ENCODE assay signal across 8 cellular contexts in the genomic region with DNA sequence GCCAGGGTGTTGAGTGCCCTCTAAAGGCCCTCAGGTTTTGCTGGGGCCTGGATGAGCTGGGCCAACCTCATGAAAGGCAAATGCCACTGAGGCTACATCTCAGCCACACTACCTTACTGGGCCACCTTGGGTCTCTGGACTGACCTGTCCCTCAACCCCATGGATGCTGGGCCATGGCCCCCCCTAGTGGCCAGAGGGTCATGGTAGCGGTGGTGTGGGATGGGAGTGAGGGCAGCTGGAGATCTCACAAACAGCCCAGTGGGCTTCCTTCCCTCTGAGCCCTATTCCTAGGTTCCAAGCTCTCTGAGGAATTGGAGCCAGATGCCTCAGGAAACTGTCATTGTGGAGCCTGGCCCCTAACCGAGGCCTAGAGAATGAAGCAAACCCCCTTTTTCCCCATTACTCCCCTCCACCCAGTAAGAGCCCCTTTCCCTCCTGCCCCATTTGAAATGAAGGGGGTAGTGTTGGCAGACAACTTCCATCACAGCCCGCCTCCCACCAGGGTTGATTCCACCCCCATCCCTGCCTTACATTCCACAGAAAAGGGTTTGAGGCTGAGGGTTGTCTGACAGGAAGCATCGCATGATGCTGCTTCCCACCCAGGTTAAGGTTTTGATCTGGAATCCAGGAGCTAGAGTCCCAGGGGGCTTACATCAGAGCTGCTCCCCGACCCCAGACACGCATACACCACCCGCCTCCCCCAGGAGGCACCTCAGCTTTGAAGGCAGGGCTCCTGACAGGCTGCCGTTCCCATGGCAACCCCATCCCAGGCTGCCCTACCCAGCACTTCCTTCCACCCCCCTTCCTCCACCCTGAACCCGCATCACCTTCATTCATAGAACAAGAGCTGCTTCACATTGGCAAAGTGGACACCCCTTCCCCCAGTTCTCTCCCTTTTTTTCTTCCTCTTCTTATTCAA.
DNase-seq lines count a peak whose midpoint lies in the region; TF ChIP-seq lines count a peak whose summit lies in the region.

No MANE protein-coding gene starts in this region.

- H3K4me1 Mint-ChIP-seq in endothelial cell (ENCODE audit: unreplicated experiment) (peaks cover 58% of the 10 kb centered on the region), nephron (peaks cover 15% of the 10 kb centered on the region)

- peak; percentile 78 for TF ChIP-seq CTCF in endothelial cell (IDR thresholded peaks at IDR 0.05; ENCODE audit: unreplicated experiment)
- TF ChIP-seq CTCF in nephron (IDR thresholded peaks at IDR 0.05; ENCODE audit: unreplicated experiment in 3 of 3) = peak in 2 of 3 experiments; percentile 19 to 51
- TF ChIP-seq CTCF in ascending aorta (IDR thresholded peaks at IDR 0.05) = peak in 1 of 3 experiments; percentile 24

- H3K9me3 Mint-ChIP-seq in endothelial cell (ENCODE audit: unreplicated experiment) = no peaks in the 10 kb centered on the region
- H3K9me3 Mint-ChIP-seq in nephron = no peaks in the 10 kb centered on the region

- no peaks in the 10 kb centered on the region for H3K36me3 ChIP-seq in ascending aorta

- H3K4me3 ChIP-seq in ascending aorta = no peak overlapping the region

- no peaks in the 10 kb centered on the region for H3K4me1 ChIP-seq in ascending aorta

- peaks cover 14% of the 10 kb centered on the region for H3K27me3 Mint-ChIP-seq in endothelial cell (ENCODE audit: unreplicated experiment)
- H3K27me3 Mint-ChIP-seq in nephron (ENCODE audit: low read depth) = peaks cover 51% of the 10 kb centered on the region

- H3K27me3 ChIP-seq in ascending aorta = no peaks in the 10 kb centered on the region

- intact Hi-C loops in ascending aorta (cut with DNase I) = no loop called here

- DNase-seq in DMS 273 (lab: John Stamatoyannopoulos, UW; ENCODE audit: unreplicated experiment) = peak; percentile 75
- DNase-seq in DMS 273 treated with DMSO at 0.1 percent for 48 hours (lab: John Stamatoyannopoulos, UW) = no peak
- peak; percentile 61 for DNase-seq in M059J (ENCODE audit: low read depth)
- DNase-seq in activated CD4-positive, alpha-beta T cell treated with anti-CD3 and anti-CD28 coated beads, Interleukin-2, amount 50 U/mL, for 24 hours (ENCODE audit: low read depth in 1 of 2, low spot score in 1 of 2) = peak; percentile 6 to 16
- peak; percentile 83 for DNase-seq in endothelial cell (ENCODE audit: low spot score)
- DNase-seq in ascending aorta (ENCODE audit: low spot score in 2 of 2) = no peak
- DNase-seq in NCI-H2171 treated with DMSO at 0.1 percent for 48 hours (lab: John Stamatoyannopoulos, UW) = no peak

- H3K4me3 Mint-ChIP-seq in endothelial cell (ENCODE audit: unreplicated experiment) (no peak overlapping the region), nephron (no peak overlapping the region)

- H3K36me3 Mint-ChIP-seq in endothelial cell (ENCODE audit: low read depth, unreplicated experiment) (no peaks in the 10 kb centered on the region), nephron (ENCODE audit: low read depth) (no peaks in the 10 kb centered on the region)

- no peaks in the 10 kb centered on the region for H3K9me3 ChIP-seq in ascending aorta

- H3K27ac Mint-ChIP-seq in endothelial cell (ENCODE audit: unreplicated experiment) (peak overlapping the region; percentile 64), nephron (no peak overlapping the region)

- no peak overlapping the region for H3K27ac ChIP-seq in ascending aorta

Comparison
In these comparisons a context has a peak if more than half of its experiments do, and no peak if none do; other contexts are left out.
1. DNase-seq: peak in DMS 273 (single experiment), M059J (single experiment), activated CD4-positive, alpha-beta T cell treated with anti-CD3 and anti-CD28 coated beads, Interleukin-2, amount 50 U/mL, for 24 hours (2 of 2) and endothelial cell (single experiment); none in DMS 273 treated with DMSO at 0.1 percent for 48 hours (single experiment), ascending aorta (0 of 2) and NCI-H2171 treated with DMSO at 0.1 percent for 48 hours (single experiment).